In the genomic region with DNA sequence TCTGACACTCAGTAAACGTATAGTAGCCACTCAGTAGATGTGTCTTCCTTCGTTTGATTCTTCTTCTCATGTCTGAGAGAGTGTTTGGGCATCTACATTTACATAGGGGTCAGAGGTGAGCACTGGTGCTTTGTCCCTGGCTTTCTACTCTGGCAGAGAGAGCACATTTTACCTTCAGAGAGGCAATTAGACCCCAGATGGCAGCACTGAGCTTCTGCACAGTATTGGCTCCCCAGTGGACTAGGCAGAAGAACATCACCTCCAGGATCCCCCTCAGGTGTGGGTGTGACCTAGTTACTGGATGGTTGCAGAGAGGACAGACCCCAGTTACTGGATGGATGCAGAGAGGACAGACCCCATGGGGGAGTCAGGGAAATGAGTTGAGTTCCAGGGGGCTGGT, we compare ENCODE assay signal across 9 cellular contexts.
DNase-seq lines count a peak whose midpoint lies in the region; ATAC-seq and TF ChIP-seq lines count a peak whose summit lies in the region.
"Had no signal": no experiment of that assay in that cellular context is flagged by ENCODE, and none has a peak within 500 bp of the region (broad histone marks: within the 10 kb centered on the region; RNA-seq: fewer than 3 reads in every experiment).

No MANE protein-coding gene starts in this region.

- H3F3A ChIP-seq in DOHH2 (ENCODE audit: control insufficient read depth, insufficient read depth): no peaks in the 10 kb centered on the region

- H3K27me3 ChIP-seq in DOHH2 (ENCODE audit: control insufficient read depth, low read length) (no peaks in the 10 kb centered on the region), H7 (ENCODE audit: control insufficient read depth, insufficient read depth, low read length) (no peaks in the 10 kb centered on the region), right lobe of liver (no peaks in the 10 kb centered on the region)

- H3K79me2 ChIP-seq in DOHH2 (ENCODE audit: control insufficient read depth, low read length): no peaks in the 10 kb centered on the region

- H3K9me3 ChIP-seq in DOHH2 (ENCODE audit: control insufficient read depth, insufficient read depth, low read length) (no peaks in the 10 kb centered on the region), right lobe of liver (no peaks in the 10 kb centered on the region)

- H3K9me2 ChIP-seq in DOHH2 (replicated peaks; ENCODE audit: control insufficient read depth, low read length): no peaks in the 10 kb centered on the region

- H3K36me3 ChIP-seq in DOHH2 (ENCODE audit: control insufficient read depth, low read length) (no peaks in the 10 kb centered on the region), H7 (replicated peaks; ENCODE audit: control insufficient read depth, insufficient read depth, low read length) (no peaks in the 10 kb centered on the region), right lobe of liver (no peaks in the 10 kb centered on the region)

- no peaks in the 10 kb centered on the region for H4K20me1 ChIP-seq in DOHH2 (ENCODE audit: control insufficient read depth, insufficient read depth, low read depth, low read length)

- H3K4me2 ChIP-seq in DOHH2 (ENCODE audit: low read length): no peak overlapping the region

- no peaks in the 10 kb centered on the region for H3K4me1 ChIP-seq in DOHH2 (ENCODE audit: control insufficient read depth, low read length)
- H3K4me1 ChIP-seq in right lobe of liver: no peaks in the 10 kb centered on the region

- 25% methylated on average over 2 of the region's 2 CpGs for WGBS in right lobe of liver (ENCODE audit: insufficient coverage, low coverage, low lambda C conversion rate, missing lambda C conversion rate)

- TF ChIP-seq CTCF in DOHH2 (IDR thresholded peaks at IDR 0.05; ENCODE audit: low read depth, low read length, poor library complexity, severe bottlenecking) (peak; percentile 57), right lobe of liver (IDR thresholded peaks at IDR 0.05) (peak in 3 of 4 donors; percentile 20 to 37 (median 21))

- ATAC-seq in right lobe of liver (peak in 3 of 4 donors; percentile 24 to 57 (median 54)), GM21447 (IDR thresholded peaks at IDR 0.05; ENCODE audit: unreplicated experiment) (no peak)
- ATAC-seq: stimulated activated naive CD8-positive, alpha-beta T cell treated with anti-CD3 and anti-CD28 coated beads, Interleukin-15, amount 100 ng/mL, for 72 hours had no signal

- in situ Hi-C loops in KBM-7 (cut with MboI; ENCODE audit: low pct_unique_long_range_greater_than_20kb, low sequenced_read_pairs): no loop called here

- DNase-seq in H7 (peak; percentile 43), SW480 (ENCODE audit: low spot score) (peak; percentile 62), right lobe of liver (no peak), amygdala (lab: John Stamatoyannopoulos, UW) (no peak), KBM-7 (no peak)
- DNase-seq: NCI-H1048; stimulated activated naive CD8-positive, alpha-beta T cell treated with anti-CD3 and anti-CD28 coated beads, Interleukin-15, amount 100 ng/mL, for 72 hours had no signal

- H3K4me3 ChIP-seq in DOHH2 (ENCODE audit: low read length) (no peak overlapping the region), H7 (ENCODE audit: insufficient read depth, low read depth, low read length) (no peak overlapping the region), right lobe of liver (no peak overlapping the region)

- no peak overlapping the region for H3K27ac ChIP-seq in DOHH2 (ENCODE audit: low read depth, low read length)
- no peak overlapping the region for H3K27ac ChIP-seq in right lobe of liver

- intact Hi-C loops in right lobe of liver (cut with DNase I): no loop called here

- no peak for TF ChIP-seq POLR2A in right lobe of liver (IDR thresholded peaks at IDR 0.05)

Comparison
In these comparisons a context has a peak if more than half of its experiments do, and no peak if none do; other contexts are left out.
1. DNase-seq: peak in H7 (single experiment) and SW480 (single experiment); none in right lobe of liver (0 of 3), amygdala (0 of 56) and KBM-7 (single experiment).